Comparison of ENCODE assay signal across 17 cellular contexts in the genomic region with DNA sequence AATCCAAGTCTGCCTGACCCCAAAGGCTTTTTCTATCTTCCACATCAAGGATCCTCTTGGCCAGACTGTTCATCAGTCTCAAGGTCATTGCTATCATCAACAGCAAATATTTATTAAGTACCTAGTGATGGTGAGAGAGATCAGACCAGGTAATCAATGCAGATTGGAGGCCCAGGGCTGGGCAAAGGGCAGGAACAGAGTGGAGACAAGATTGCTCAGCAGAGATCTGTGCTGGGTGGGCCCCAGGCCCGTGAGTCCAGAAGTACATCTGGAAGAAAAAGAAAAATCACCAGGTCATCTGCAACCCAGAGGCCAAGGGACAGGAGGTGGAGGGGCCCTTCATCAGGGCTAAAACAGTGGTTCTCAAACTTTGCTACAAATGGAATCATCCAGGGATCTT. TPM values are rescaled to one million over a fixed set of nuclear protein-coding genes. Genes with fewer than 3 reads are reported as not detected.
"Had no signal": no experiment of that assay in that cellular context is flagged by ENCODE, and none has a peak within 500 bp of the region (broad histone marks: within the 10 kb centered on the region; RNA-seq: fewer than 3 reads in every experiment).

No MANE protein-coding gene starts in this region.

- H3K27me3 ChIP-seq: SJCRH30 had no signal

- ATAC-seq: Right ventricle myocardium inferior had no signal

- H3K4me3 ChIP-seq: SJCRH30 had no signal

- H3K9me3 ChIP-seq: SJCRH30 had no signal

- DNase-seq: KBM-7, MV-4-11, NCI-H1048, NCI-H1105, NCI-H1417, NCI-H1436 treated with DMSO at 0.1 percent for 48 hours, NCI-H1694, NCI-H187 treated with DMSO at 0.1 percent for 48 hours, NCI-H2029 treated with DMSO at 0.1 percent for 48 hours, NCI-H2227 treated with DMSO at 0.1 percent for 48 hours, NCI-H524 treated with DMSO at 0.1 percent for 48 hours, NCI-H69, NCI-H774, SHP77 treated with DMSO at 0.1 percent for 48 hours, SJCRH30 had no signal

- H3K36me3 ChIP-seq: SJCRH30 had no signal

- H3K27ac ChIP-seq: HL-60, SJCRH30 had no signal

RNA-seq across cellular contexts. Expression of gene AUNIP, which starts 26.3 kb away (rescaled TPM):
- total RNA-seq: Right ventricle myocardium inferior had no signal
